ENCODE assay signal across 8 cellular contexts in the genomic region with DNA sequence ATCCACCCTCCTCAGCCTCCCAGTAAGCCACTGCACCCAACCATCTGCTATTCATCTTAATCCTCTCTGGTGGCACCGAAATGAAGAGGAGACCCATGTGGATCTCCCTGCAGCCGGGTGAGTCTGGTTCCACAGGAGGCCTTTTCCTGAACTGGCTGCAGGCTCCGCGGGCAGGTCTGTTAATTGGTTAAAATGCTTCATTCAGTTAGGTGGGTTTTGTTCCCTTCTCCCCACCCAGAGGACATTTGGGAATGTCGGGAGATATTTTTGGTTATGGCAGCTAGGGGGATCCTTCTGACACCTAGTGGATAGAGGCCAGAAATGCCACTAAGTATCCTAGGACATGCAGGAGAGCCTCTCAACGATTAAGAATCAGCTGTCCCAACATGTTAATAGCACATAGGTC. TPM values are rescaled to one million over a fixed set of nuclear protein-coding genes. Genes with fewer than 3 reads are reported as not detected.
DNase-seq lines count a peak whose midpoint lies in the region; TF ChIP-seq lines count a peak whose summit lies in the region.

No MANE protein-coding gene starts in this region.

- no peaks in the 10 kb centered on the region for H3K27me3 ChIP-seq in BLaER1 treated with 17β-estradiol and CSF1 and Interleukin-3, amounts not matched to agents 10 nM and 100 nM
- H3K27me3 ChIP-seq in prostate gland (replicated peaks; ENCODE audit: insufficient read depth), result no peaks in the 10 kb centered on the region

- H3K4me2 ChIP-seq in BLaER1 treated with 17β-estradiol and CSF1 and Interleukin-3, amounts not matched to agents 10 nM and 100 nM, result peak overlapping the region; percentile 6 to 68 (median 44); a peak in 10 of 22 replicates

- no peak for TF ChIP-seq POLR2A in prostate gland (IDR thresholded peaks at IDR 0.05)

- intact Hi-C loops in prostate gland (cut with DNase I), result no loop called here

- H3K9ac ChIP-seq in BLaER1 treated with 17β-estradiol and CSF1 and Interleukin-3, amounts not matched to agents 10 nM and 100 nM, result no peak overlapping the region

- WGBS in prostate gland, result 26% methylated on average over 6 of the region's 6 CpGs

- TF ChIP-seq CTCF in fibroblast of the aortic adventitia (IDR thresholded peaks at IDR 0.05; ENCODE audit: insufficient read depth, low read length), result peak; percentile 69
- peak in 3 of 4 experiments; percentile 13 to 59 (median 37) for TF ChIP-seq CTCF in prostate gland (IDR thresholded peaks at IDR 0.05)

- DNase-seq in HEK293T (ENCODE audit: extremely low spot score) (peak; percentile 67), RKO (ENCODE audit: low spot score) (peak; percentile 58), fibroblast of the aortic adventitia (ENCODE audit: low read depth) (peak; percentile 55), prostate gland (ENCODE audit: low spot score) (no peak), NK-92 (lab: John Stamatoyannopoulos, UW; ENCODE audit: unreplicated experiment) (no peak)
- DNase-seq in effector CD8-positive, alpha-beta T cell (lab: John Stamatoyannopoulos, UW), result no peak
- no peak for DNase-seq in activated CD4-positive, alpha-beta T cell treated with anti-CD3 and anti-CD28 coated beads, Interleukin-2, amount 50 U/mL, for 48 hours

- peaks cover 16 to 69% (median 56%) of the 10 kb centered on the region in 10 experiments for H3K4me1 ChIP-seq in BLaER1 treated with 17β-estradiol and CSF1 and Interleukin-3, amounts not matched to agents 10 nM and 100 nM
- H3K4me1 ChIP-seq in prostate gland (replicated peaks), result no peaks in the 10 kb centered on the region

- POLR2A ChIA-PET in HEK293T (lab: Yijun Ruan, JAX), result interaction anchor here (0.8 to 2.8 kb wide), 3 partner anchors 9 to 61 kb away, joined by 3 to 14 read pairs (median 3); a partner anchor contains a TSS

- H3K36me3 ChIP-seq in BLaER1 treated with 17β-estradiol and CSF1 and Interleukin-3, amounts not matched to agents 10 nM and 100 nM, result no peaks in the 10 kb centered on the region
- no peaks in the 10 kb centered on the region for H3K36me3 ChIP-seq in prostate gland

- H3K27ac ChIP-seq in BLaER1 treated with 17β-estradiol and CSF1 and Interleukin-3, amounts not matched to agents 10 nM and 100 nM, result no peak overlapping the region
- H3K27ac ChIP-seq in prostate gland, result no peak overlapping the region

- H4K20me1 ChIP-seq in BLaER1 treated with 17β-estradiol and CSF1 and Interleukin-3, amounts not matched to agents 10 nM and 100 nM, result no peaks in the 10 kb centered on the region

- 0 out of 22 replicates have a peak, but pooled peaks cover 0 to 4% (median 0%) of the 10 kb centered on the region in 11 experiments for H3K9me3 ChIP-seq in BLaER1 treated with 17β-estradiol and CSF1 and Interleukin-3, amounts not matched to agents 10 nM and 100 nM (replicated peaks in 1 of 11)
- no peaks in the 10 kb centered on the region for H3K9me3 ChIP-seq in prostate gland

- H3K4me3 ChIP-seq in BLaER1 treated with 17β-estradiol and CSF1 and Interleukin-3, amounts not matched to agents 10 nM and 100 nM, result no peak overlapping the region
- H3K4me3 ChIP-seq in fibroblast of the aortic adventitia (ENCODE audit: low read depth, low read length), result no peak overlapping the region
- no peak overlapping the region for H3K4me3 ChIP-seq in prostate gland

- CTCF ChIA-PET in HEK293T (lab: Yijun Ruan, JAX), result interaction anchor here (0.5 to 2.8 kb wide), 10 partner anchors 8 to 1674 kb away, joined by 3 to 13 read pairs (median 4); a partner anchor contains a TSS

TF ChIP-seq in HEK293T, 16 proteins besides CTCF, POLR2A, EP300 and RAD21:
- no peak; the same call in 1 of the 2 replicates for TF ChIP-seq L3MBTL2 (conservative IDR thresholded peaks at IDR 0.05)
- no peak for TF ChIP-seq SP1 (IDR thresholded peaks at IDR 0.05)

RNA-seq across cellular contexts. Expression of a gene that starts 16.7 kb away (rescaled TPM):
- total RNA-seq in fibroblast of the aortic adventitia (ENCODE audit: low replicate concordance) (not detected in 2 replicates), prostate gland (1 to 10 TPM; 1.1 to 1.2 TPM)

RNA-seq across cellular contexts. Expression of a gene that starts 48.9 kb away (rescaled TPM):
- total RNA-seq in fibroblast of the aortic adventitia (ENCODE audit: low replicate concordance), result not detected in 2 replicates
- not detected for total RNA-seq in prostate gland

RNA-seq across cellular contexts. Expression of a gene that starts 50.1 kb away (rescaled TPM):
- total RNA-seq in fibroblast of the aortic adventitia (ENCODE audit: low replicate concordance), result 7.4 and 86.1 TPM in 2 replicates
- total RNA-seq in prostate gland, result 10 to 100 TPM in 1 of 2 donors, 1 to 10 TPM in 1; 8.3 to 11.1 TPM

Comparison
In these comparisons a context has a peak if more than half of its experiments do, and no peak if none do; other contexts are left out.
1. DNase-seq: peak in HEK293T (single experiment), RKO (single experiment) and fibroblast of the aortic adventitia (single experiment); none in prostate gland (single experiment), effector CD8-positive, alpha-beta T cell (single experiment), activated CD4-positive, alpha-beta T cell treated with anti-CD3 and anti-CD28 coated beads, Interleukin-2, amount 50 U/mL, for 48 hours (0 of 2) and NK-92 (single experiment).